ENCODE assay signal across 8 cellular contexts in genomic region chr6:44058617-44059358, GRCh38.
DNase-seq lines count a peak whose midpoint lies in the region; ATAC-seq and TF ChIP-seq lines count a peak whose summit lies in the region.

No MANE protein-coding gene starts in this region.

- DNase-seq in Daoy (ENCODE audit: low read depth) (peak; percentile 99), SK-N-SH (peak; percentile 81), foreskin keratinocyte (peak; percentile 96 to 98), renal cortical epithelial cell (ENCODE audit: low read depth) (peak; percentile 99), MV-4-11 (lab: John Stamatoyannopoulos, UW) (no peak), iPS-NIHi11 (ENCODE audit: low spot score) (no peak), NOMO-1 (lab: John Stamatoyannopoulos, UW; ENCODE audit: unreplicated experiment in 2 of 2) (no peak)

- H3K4me2 ChIP-seq in SK-N-SH, result peak overlapping the region; percentile 60

- TF ChIP-seq RAD21 in SK-N-SH (IDR thresholded peaks at IDR 0.05; ENCODE audit: low read length), result peak; percentile 43

- no peak overlapping the region for H2AFZ ChIP-seq in SK-N-SH (ENCODE audit: low read depth)

- CTCF ChIA-PET in SK-N-SH (lab: Yijun Ruan, JAX), result interaction anchor here (1.1 to 12.2 kb wide), 9 partner anchors 8 to 289 kb away, joined by 3 to 203 read pairs (median 3); partner anchors contain the start of gene VEGFA

- WGBS in SK-N-SH (ENCODE audit: low lambda C conversion rate), result 2% methylated on average over 7 of the region's 19 CpGs

- peaks cover 18% of the 10 kb centered on the region for H3F3A ChIP-seq in SK-N-SH (replicated peaks; ENCODE audit: insufficient read depth)

- POLR2A ChIA-PET in SK-N-SH (lab: Yijun Ruan, JAX), result interaction anchor here (0.8 to 5.5 kb wide), 9 partner anchors 9 to 429 kb away, joined by 3 to 60 read pairs (median 7); partner anchors contain the start of gene VEGFA

- TF ChIP-seq CTCF in SK-N-SH (IDR thresholded peaks at IDR 0.05), result no peak
- TF ChIP-seq CTCF in foreskin keratinocyte (conservative IDR thresholded peaks at IDR 0.05), result no peak

- TF ChIP-seq EP300 in SK-N-SH (IDR thresholded peaks at IDR 0.05; ENCODE audit: borderline replicate concordance in 1 of 2, low read depth in 1 of 2, low read length in 1 of 2), result peak; percentile 89 to 93

- H3K4me1 ChIP-seq in SK-N-SH (ENCODE audit: control insufficient read depth in 1 of 2, insufficient read depth in 2 of 2, low read depth in 1 of 2, low read length in 1 of 2), result peaks cover 62 to 82% of the 10 kb centered on the region in 2 experiments
- peaks cover 42% of the 10 kb centered on the region for H3K4me1 ChIP-seq in foreskin keratinocyte

- H3K9ac ChIP-seq in SK-N-SH, result peak overlapping the region; percentile 52; the same call in 1 of the 2 replicates

- ATAC-seq in HG02571 (IDR thresholded peaks at IDR 0.05; ENCODE audit: unreplicated experiment) (peak; percentile 55), foreskin keratinocyte (peak; percentile 83)

- H3K27ac ChIP-seq in SK-N-SH (ENCODE audit: low read depth in 2 of 2, low read length in 1 of 2), result peak overlapping the region; percentile 92 to 100
- H3K27ac ChIP-seq in foreskin keratinocyte, result peak overlapping the region; percentile 77

- H3K9me2 ChIP-seq in SK-N-SH, result no peaks in the 10 kb centered on the region

- no peaks in the 10 kb centered on the region for H3K79me2 ChIP-seq in SK-N-SH (ENCODE audit: insufficient read depth)

- no peaks in the 10 kb centered on the region for H3K36me3 ChIP-seq in SK-N-SH (replicated peaks in 1 of 2; ENCODE audit: control insufficient read depth in 1 of 2, insufficient read depth in 2 of 2, low read length in 1 of 2)

- no peaks in the 10 kb centered on the region for H3K27me3 ChIP-seq in SK-N-SH (ENCODE audit: insufficient read depth)
- no peaks in the 10 kb centered on the region for H3K27me3 ChIP-seq in foreskin keratinocyte

- no peaks in the 10 kb centered on the region for H3K9me3 ChIP-seq in SK-N-SH

- no peak overlapping the region; a peak in 1 of 4 replicates for H3K4me3 ChIP-seq in SK-N-SH (ENCODE audit: low read depth in 2 of 2, low read length in 1 of 2)

- no peaks in the 10 kb centered on the region for H4K20me1 ChIP-seq in SK-N-SH (ENCODE audit: insufficient read depth)

TF ChIP-seq in SK-N-SH, 30 proteins besides CTCF, POLR2A, EP300 and RAD21 (continues in another document):
- peak; percentile 91; the same call in 1 of the 2 replicates for TF ChIP-seq SIN3A (IDR thresholded peaks at IDR 0.05; ENCODE audit: borderline replicate concordance, low read depth, low read length)
- TF ChIP-seq FOXM1 (IDR thresholded peaks at IDR 0.05; ENCODE audit: low read depth), result peak; percentile 67; the same call in 1 of the 2 replicates
- TF ChIP-seq ELF1 (IDR thresholded peaks at IDR 0.05), result no peak; the same call in 1 of the 2 replicates
- TF ChIP-seq TCF12 (IDR thresholded peaks at IDR 0.05), result peak; percentile 98; the same call in 1 of the 2 replicates
- no peak for TF ChIP-seq RFX5 (IDR thresholded peaks at IDR 0.05; ENCODE audit: low read length)
- no peak for TF ChIP-seq IRF3 (IDR thresholded peaks at IDR 0.05; ENCODE audit: low read depth, low read length)
- TF ChIP-seq ZBTB33 (IDR thresholded peaks at IDR 0.05; ENCODE audit: borderline replicate concordance, low read depth), result peak; percentile 88
- TF ChIP-seq MAX (IDR thresholded peaks at IDR 0.05; ENCODE audit: low read depth), result peak; percentile 93
- no peak for TF ChIP-seq SMC3 (IDR thresholded peaks at IDR 0.05; ENCODE audit: low read depth, low read length)
- TF ChIP-seq USF1 (IDR thresholded peaks at IDR 0.05; ENCODE audit: borderline replicate concordance, low read depth), result 0 out of 2 replicates have a peak, but pooled peaks have one; percentile 48
- TF ChIP-seq PBX3 (IDR thresholded peaks at IDR 0.05), result peak; percentile 85
- peak; percentile 50; the same call in 1 of the 2 replicates for TF ChIP-seq TAF1 (IDR thresholded peaks at IDR 0.05; ENCODE audit: borderline replicate concordance, low read depth, low read length)
- no peak for TF ChIP-seq GABPA (IDR thresholded peaks at IDR 0.05; ENCODE audit: low read depth)
- peak; percentile 96 for TF ChIP-seq JUND (IDR thresholded peaks at IDR 0.05)
- TF ChIP-seq NRF1 (IDR thresholded peaks at IDR 0.05; ENCODE audit: low read depth, low read length), result peak; percentile 69
- peak; percentile 54 for TF ChIP-seq RCOR1 (IDR thresholded peaks at IDR 0.05; ENCODE audit: low read length)
- TF ChIP-seq TEAD4 (IDR thresholded peaks at IDR 0.05; ENCODE audit: borderline replicate concordance, insufficient read depth), result peak; percentile 86
- TF ChIP-seq REST (IDR thresholded peaks at IDR 0.05; ENCODE audit: low read depth, low read length), result peak; percentile 62
- TF ChIP-seq EZH2phosphoT487 (IDR thresholded peaks at IDR 0.05; ENCODE audit: borderline replicate concordance, low read depth), result no peak
- TF ChIP-seq RXRA (IDR thresholded peaks at IDR 0.05; ENCODE audit: borderline replicate concordance, low read depth), result no peak
- TF ChIP-seq POLR2AphosphoS5 (IDR thresholded peaks at IDR 0.05; ENCODE audit: low read depth, low read length), result peak; percentile 86
- TF ChIP-seq YY1 (IDR thresholded peaks at IDR 0.05; ENCODE audit: low read depth), result no peak
- TF ChIP-seq CHD2 (IDR thresholded peaks at IDR 0.05; ENCODE audit: low read length, partially characterized antibody), result peak; percentile 87

Comparison
In these comparisons a context has a peak if more than half of its experiments do, and no peak if none do; other contexts are left out.
1. DNase-seq: peak in Daoy (single experiment), SK-N-SH (single experiment), foreskin keratinocyte (2 of 2) and renal cortical epithelial cell (single experiment); none in MV-4-11 (single experiment), iPS-NIHi11 (single experiment) and NOMO-1 (0 of 2).